26 cellular contexts compared by ENCODE assay signal in the genomic region with DNA sequence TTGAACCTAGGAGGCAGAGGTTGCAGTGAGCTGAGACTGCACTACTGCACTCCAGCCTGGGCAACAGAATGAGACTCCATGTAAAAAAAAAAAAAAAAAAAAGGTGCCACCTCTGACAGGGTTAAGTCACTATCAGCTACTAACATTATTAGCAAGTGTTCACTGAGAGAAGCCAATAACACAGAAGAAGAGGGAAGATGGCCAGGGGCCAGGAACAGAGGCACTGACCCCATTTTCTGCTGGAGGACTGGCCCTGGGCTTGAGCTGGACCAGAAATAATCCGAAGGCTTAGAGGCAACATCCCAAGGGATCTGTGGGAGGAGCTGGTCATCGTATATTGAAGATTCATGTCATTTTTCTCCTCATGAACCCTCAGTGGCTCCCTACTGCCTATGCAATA. TPM values are rescaled to one million over a fixed set of nuclear protein-coding genes. Genes with fewer than 3 reads are reported as not detected.
"Had no signal": no experiment of that assay in that cellular context is flagged by ENCODE, and none has a peak within 500 bp of the region (broad histone marks: within the 10 kb centered on the region; RNA-seq: fewer than 3 reads in every experiment).

No MANE protein-coding gene starts in this region.

- H3K4me1 ChIP-seq: lower lobe of right lung, pancreas, right lobe of liver had no signal

- H3K27me3 ChIP-seq: pancreas, right lobe of liver, upper lobe of left lung, vagina had no signal

- H3K36me3 ChIP-seq: lower lobe of right lung, pancreas, prostate gland, right lobe of liver, transverse colon, upper lobe of left lung, vagina had no signal

- H3K9me3 ChIP-seq: lower lobe of right lung, pancreas, prostate gland, right lobe of liver, transverse colon, upper lobe of left lung, vagina had no signal

- DNase-seq: immature natural killer cell; kidney; lower lobe of right lung; mammary epithelial cell; mesenchymal stem cell; naive thymus-derived CD8-positive, alpha-beta T cell; pancreas; posterior cingulate gyrus; retina; right lobe of liver; stimulated activated CD4-positive, alpha-beta T cell treated with anti-CD3 and anti-CD28 coated beads, Interleukin-1b, Interleukin-23, amount 100 ng/mL, for 48 hours; stimulated activated CD4-positive, alpha-beta T cell treated with anti-CD3 and anti-CD28 coated beads, Interleukin-2, amount 100 ng/mL, for 48 hours; stimulated activated CD4-positive, alpha-beta T cell treated with anti-CD3 and anti-CD28 coated beads, Interleukin-4, amount 100 ng/mL, for 4 hours; stimulated activated CD8-positive, alpha-beta memory T cell treated with anti-CD3 and anti-CD28 coated beads, Interleukin-4, amount 100 ng/mL, for 48 hours; stimulated activated naive CD4-positive, alpha-beta T cell treated with Interleukin-2 at 50 U/mL for 16 hours; stimulated activated naive CD8-positive, alpha-beta T cell treated with anti-CD3 and anti-CD28 coated beads, Interleukin-15, amount 100 ng/mL, for 72 hours; transverse colon; upper lobe of left lung had no signal

- H3K27ac ChIP-seq: lower lobe of right lung, pancreas, prostate gland, right lobe of liver, transverse colon, upper lobe of left lung, vagina had no signal

- ATAC-seq: lower lobe of right lung; naive thymus-derived CD8-positive, alpha-beta T cell; pancreas; right lobe of liver; stimulated activated memory B cell treated with anti-CD40 and anti-IgM and Interleukin-4, amounts not matched to agents 10 μg/mL and 1 μg/mL and 100 μg/mL, for 72 hours; stimulated activated naive CD8-positive, alpha-beta T cell treated with anti-CD3 and anti-CD28 coated beads, Interleukin-15, amount 100 ng/mL, for 72 hours had no signal

- H3K4me3 ChIP-seq: lower lobe of right lung, pancreas, prostate gland, right lobe of liver, smooth muscle cell, transverse colon, upper lobe of left lung, vagina had no signal

RNA-seq across cellular contexts. Expression of gene SLC5A1, which starts 5.0 kb away (rescaled TPM):
- total RNA-seq: naive thymus-derived CD8-positive, alpha-beta T cell; neural crest cell; osteoblast; smooth muscle cell; temporal lobe had no signal
- polyA plus RNA-seq: immature natural killer cell; naive thymus-derived CD8-positive, alpha-beta T cell; smooth muscle cell; urinary bladder had no signal
